In genomic region chr12:114314403-114314802, GRCh38 we compare ENCODE assay signal across 25 cellular contexts.
"Had no signal": no experiment of that assay in that cellular context is flagged by ENCODE, and none has a peak within 500 bp of the region (broad histone marks: within the 10 kb centered on the region; RNA-seq: fewer than 3 reads in every experiment).

No MANE protein-coding gene starts in this region.

- FAIRE-seq: small intestine had no signal

- H3K4me3 ChIP-seq: neural progenitor cell, ovary, psoas muscle, right lobe of liver, sigmoid colon, stomach, suprapubic skin, testis, tibial artery, transverse colon, upper lobe of right lung, uterus had no signal

- H3K4me2 ChIP-seq: neural progenitor cell had no signal

- DNase-seq: naive thymus-derived CD4-positive, alpha-beta T cell; natural killer cell; occipital lobe; ovary; posterior cingulate gyrus; psoas muscle; right lobe of liver; sigmoid colon; small intestine; stimulated activated CD4-positive, alpha-beta T cell treated with anti-CD3 and anti-CD28 coated beads, Interleukin-15, amount 100 ng/mL, for 24 hours; stimulated activated CD4-positive, alpha-beta T cell treated with anti-CD3 and anti-CD28 coated beads, Interleukin-2, amount 100 ng/mL, for 24 hours; stimulated activated CD4-positive, alpha-beta T cell treated with anti-CD3 and anti-CD28 coated beads, Interleukin-2, amount 100 ng/mL, for 48 hours; stimulated activated CD4-positive, alpha-beta T cell treated with anti-CD3 and anti-CD28 coated beads, Interleukin-4, amount 100 ng/mL, for 24 hours; stimulated activated naive B cell treated with anti-CD40 and anti-IgM and Interleukin-4, amounts not matched to agents 10 μg/mL and 1 μg/mL and 100 μg/mL, for 72 hours; stimulated activated naive CD4-positive, alpha-beta T cell treated with Interleukin-2 at 50 U/mL for 16 hours; stomach; testis; tibial artery; transverse colon; upper lobe of right lung; uterus had no signal

- H3K27ac ChIP-seq: neural progenitor cell, ovary, parathyroid adenoma, psoas muscle, right lobe of liver, sigmoid colon, stomach, suprapubic skin, testis, tibial artery, transverse colon, upper lobe of right lung, uterus had no signal

- ATAC-seq: naive thymus-derived CD4-positive, alpha-beta T cell; natural killer cell; psoas muscle; right lobe of liver; stimulated activated effector memory CD8-positive, alpha-beta T cell treated with anti-CD3 and anti-CD28 coated beads, Interleukin-12 subunit alpha, Interleukin-12 subunit beta, amount 100 ng/mL, for 72 hours; stimulated activated naive B cell treated with anti-CD40 and anti-IgM and Interleukin-4, amounts not matched to agents 10 μg/mL and 1 μg/mL and 100 μg/mL, for 72 hours; upper lobe of right lung had no signal

- H3K9me3 ChIP-seq: ovary, psoas muscle, right lobe of liver, sigmoid colon, suprapubic skin, testis, tibial artery, transverse colon, upper lobe of right lung, uterus had no signal

- H3K79me2 ChIP-seq: parathyroid adenoma had no signal

- H3K27me3 ChIP-seq: neural progenitor cell, ovary, right lobe of liver, sigmoid colon, suprapubic skin, testis, tibial artery, transverse colon, upper lobe of right lung, uterus had no signal

- H3K36me3 ChIP-seq: neural progenitor cell, ovary, right lobe of liver, sigmoid colon, stomach, suprapubic skin, tibial artery, transverse colon, upper lobe of right lung, uterus had no signal

- H2AFZ ChIP-seq: neural progenitor cell, parathyroid adenoma had no signal

- H3K4me1 ChIP-seq: neural progenitor cell, parathyroid adenoma, psoas muscle, right lobe of liver, sigmoid colon, stomach, suprapubic skin, testis, transverse colon, upper lobe of right lung, uterus had no signal

- H3K9ac ChIP-seq: neural progenitor cell, parathyroid adenoma had no signal
